8 cellular contexts compared by ENCODE assay signal in the genomic region with DNA sequence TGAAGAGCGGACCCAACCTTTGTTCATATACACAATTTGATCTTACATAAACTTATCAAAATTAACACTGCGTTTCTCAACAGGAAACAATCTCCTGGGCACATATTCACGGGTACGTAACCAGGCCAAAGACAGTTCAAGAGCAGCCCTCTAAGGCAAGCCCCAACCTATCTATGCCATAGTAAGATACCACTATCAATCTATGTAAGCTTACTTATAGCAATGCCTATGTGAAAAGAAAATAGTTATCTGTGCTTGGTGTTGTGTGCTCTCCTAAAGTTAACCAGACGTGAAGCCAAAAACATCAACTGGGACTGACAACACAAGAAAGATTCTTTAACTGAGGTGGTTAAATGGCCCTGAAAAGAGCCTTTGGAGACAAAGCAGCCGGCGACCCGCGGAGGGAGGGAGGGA. TPM values are rescaled to one million over a fixed set of nuclear protein-coding genes. Genes with fewer than 3 reads are reported as not detected.
DNase-seq lines count a peak whose midpoint lies in the region; ATAC-seq and TF ChIP-seq lines count a peak whose summit lies in the region.

No MANE protein-coding gene starts in this region.

- ATAC-seq in GM21390 (IDR thresholded peaks at IDR 0.05; ENCODE audit: unreplicated experiment) = no peak

- H3K4me3 ChIP-seq in mucosa of rectum (ENCODE audit: low read length in 2 of 2) = peak overlapping the region; percentile 53 to 71

- intact Hi-C loops in Calu3 (cut with micrococcal nuclease; ENCODE audit: unreplicated experiment) = no loop called here

- peak overlapping the region; percentile 94 for H3K27ac Mint-ChIP-seq in Calu3 (ENCODE audit: unreplicated experiment)

- peaks cover 48% of the 10 kb centered on the region for H3K4me1 Mint-ChIP-seq in Calu3 (ENCODE audit: low read depth, unreplicated experiment)

- H3K4me1 ChIP-seq in mucosa of rectum (ENCODE audit: control insufficient read depth in 2 of 2, insufficient read depth in 2 of 2, low read length in 2 of 2) = peaks cover 18% of the 10 kb centered on the region in 2 donors

- no peaks in the 10 kb centered on the region for H3K9me3 Mint-ChIP-seq in Calu3 (ENCODE audit: low read depth, unreplicated experiment)

- no TSS peak for BruUV-seq in Calu3 (replicated peaks; lab: Mats Ljungman, UMichigan)

- H3K9me3 ChIP-seq in mucosa of rectum (ENCODE audit: control insufficient read depth in 2 of 2, low read length in 2 of 2) = no peaks in the 10 kb centered on the region

- CTCF ChIA-PET in Calu3 (lab: Charles Lee) = no interaction called here

- peak overlapping the region; percentile 71 to 72 for H3K9ac ChIP-seq in mucosa of rectum (ENCODE audit: low read depth in 1 of 2, low read length in 2 of 2)

- TF ChIP-seq CTCF in Calu3 (IDR thresholded peaks at IDR 0.05; ENCODE audit: unreplicated experiment) = no peak

- peak overlapping the region; percentile 71 to 84 for H3K27ac ChIP-seq in mucosa of rectum (ENCODE audit: low read depth in 2 of 2, low read length in 2 of 2)

- no peak for DNase-seq in Calu3
- DNase-seq in NCI-H526 (lab: John Stamatoyannopoulos, UW) = peak; percentile 35 to 41
- peak; percentile 36 for DNase-seq in cerebellar cortex (ENCODE audit: low spot score)
- DNase-seq in NCI-H1105 (lab: John Stamatoyannopoulos, UW) = no peak
- DNase-seq in SHP77 (lab: John Stamatoyannopoulos, UW) = no peak
- DNase-seq in NOMO-1 treated with dmso at 0.1 percent for 144 hours (lab: John Stamatoyannopoulos, UW; ENCODE audit: unreplicated experiment) = no peak

- H3K36me3 ChIP-seq in mucosa of rectum (ENCODE audit: control insufficient read depth in 2 of 2, insufficient read depth in 2 of 2, low read length in 2 of 2) = peaks cover 0 to 2% of the 10 kb centered on the region in 2 donors

- H3K4me3 Mint-ChIP-seq in Calu3 (ENCODE audit: low read depth, unreplicated experiment) = peak overlapping the region; percentile 84

- H3K27me3 Mint-ChIP-seq in Calu3 (ENCODE audit: unreplicated experiment) = no peaks in the 10 kb centered on the region

- H3K27me3 ChIP-seq in mucosa of rectum (ENCODE audit: control insufficient read depth in 2 of 2, insufficient read depth in 2 of 2, low read length in 2 of 2) = no peaks in the 10 kb centered on the region

- H3K36me3 Mint-ChIP-seq in Calu3 (ENCODE audit: insufficient read depth, unreplicated experiment) = peaks cover 50% of the 10 kb centered on the region

RNA-seq across cellular contexts. Expression of a gene that starts 49.4 kb away (rescaled TPM):
- 13.5 and 15.5 TPM in 2 replicates for total RNA-seq in Calu3 (2022)

Comparison
In these comparisons a context has a peak if more than half of its experiments do, and no peak if none do; other contexts are left out.
1. DNase-seq: peak in NCI-H526 (2 of 2) and cerebellar cortex (single experiment); none in Calu3 (single experiment), NCI-H1105 (single experiment), SHP77 (0 of 2) and NOMO-1 treated with dmso at 0.1 percent for 144 hours (single experiment).